21 cellular contexts compared by ENCODE assay signal in genomic region chr10:36759111-36759805, GRCh38.
A peak's percentile ranks its signal among the peaks of the same experiment; 100 is the strongest.
DNase-seq lines count a peak whose midpoint lies in the region; ATAC-seq, FAIRE-seq and TF ChIP-seq lines count a peak whose summit lies in the region.
"Had no signal": no experiment of that assay in that cellular context is flagged by ENCODE, and none has a peak within 500 bp of the region (broad histone marks: within the 10 kb centered on the region; RNA-seq: fewer than 3 reads in every experiment).

No MANE protein-coding gene starts in this region.

- H3K27ac Mint-ChIP-seq in T-helper 2 cell treated with Interferon-gamma antibody and Interleukin-4, amounts not matched to agents 5 μg/mL and 100 μg/mL, for 36 hours: no peak overlapping the region
- H3K27ac Mint-ChIP-seq: activated CD4-positive, alpha-beta memory T cell treated with anti-CD3 and anti-CD28 coated beads for 36 hours; activated T-helper 17 cell treated with anti-CD3 and anti-CD28 coated beads, Interleukin-2, amount 50 U/mL, for 72 hours; CD8-positive, alpha-beta memory T cell; effector memory CD8-positive, alpha-beta T cell had no signal

- H3K27me3 Mint-ChIP-seq in T-helper 2 cell treated with Interferon-gamma antibody and Interleukin-4, amounts not matched to agents 5 μg/mL and 100 μg/mL, for 36 hours (ENCODE audit: low read depth): no peaks in the 10 kb centered on the region
- H3K27me3 Mint-ChIP-seq: activated CD4-positive, alpha-beta memory T cell treated with anti-CD3 and anti-CD28 coated beads for 36 hours; activated T-helper 17 cell treated with anti-CD3 and anti-CD28 coated beads, Interleukin-2, amount 50 U/mL, for 72 hours; CD8-positive, alpha-beta memory T cell; effector memory CD8-positive, alpha-beta T cell had no signal

- no peak overlapping the region for H2BK5ac ChIP-seq in mesenchymal stem cell (ENCODE audit: low read depth, low read length, poor library complexity, severe bottlenecking)

- H2AFZ ChIP-seq in mesenchymal stem cell (ENCODE audit: low read depth, low read length): no peak overlapping the region

- no peaks in the 10 kb centered on the region for H3K27me3 ChIP-seq in bronchial epithelial cell (ENCODE audit: control insufficient read depth, insufficient read depth, low read length)
- H3K27me3 ChIP-seq in mesenchymal stem cell (ENCODE audit: control insufficient read depth in 1 of 2, insufficient read depth in 1 of 2, low read length in 2 of 2): no peaks in the 10 kb centered on the region
- no peaks in the 10 kb centered on the region for H3K27me3 ChIP-seq in sigmoid colon
- H3K27me3 ChIP-seq: ascending aorta, upper lobe of left lung had no signal

- H3K36me3 ChIP-seq in bronchial epithelial cell (ENCODE audit: control insufficient read depth, insufficient read depth, low read length) (no peaks in the 10 kb centered on the region), mesenchymal stem cell (ENCODE audit: control insufficient read depth in 1 of 2, insufficient read depth in 2 of 2, low read depth in 1 of 2, low read length in 2 of 2) (no peaks in the 10 kb centered on the region), sigmoid colon (no peaks in the 10 kb centered on the region)
- H3K36me3 ChIP-seq: ascending aorta, upper lobe of left lung had no signal

- no peak overlapping the region for H2BK15ac ChIP-seq in mesenchymal stem cell (ENCODE audit: low read depth, poor library complexity, severe bottlenecking)

- no peak for TF ChIP-seq EP300 in sigmoid colon (IDR thresholded peaks at IDR 0.05)

- TF ChIP-seq POLR2A in sigmoid colon (IDR thresholded peaks at IDR 0.05): no peak

- H2BK12ac ChIP-seq in mesenchymal stem cell (ENCODE audit: low read length in 2 of 2): peak overlapping the region in 1 of 2 experiments; percentile 15

- no peak overlapping the region for H2AK5ac ChIP-seq in mesenchymal stem cell (ENCODE audit: low read length, severe bottlenecking)

- intact Hi-C loops in head of caudate nucleus (cut with DNase I): no loop called here
- intact Hi-C loops in sigmoid colon (cut with DNase I): no loop called here

- 71% methylated on average over 2 of the region's 4 CpGs for WGBS in mesenchymal stem cell
- WGBS in sigmoid colon, 2 donors: 55 to 68% methylated on average over 4 of the region's 4 CpGs

- H3K4me1 Mint-ChIP-seq in T-helper 2 cell treated with Interferon-gamma antibody and Interleukin-4, amounts not matched to agents 5 μg/mL and 100 μg/mL, for 36 hours (ENCODE audit: low read depth): no peaks in the 10 kb centered on the region
- H3K4me1 Mint-ChIP-seq: activated T-helper 17 cell treated with anti-CD3 and anti-CD28 coated beads, Interleukin-2, amount 50 U/mL, for 72 hours; CD8-positive, alpha-beta memory T cell had no signal

- no peak for FAIRE-seq in bronchial epithelial cell (lab: Jason Lieb, UNC)
- FAIRE-seq: keratinocyte had no signal

- H3K23ac ChIP-seq in mesenchymal stem cell (ENCODE audit: low read length in 2 of 2): no peak overlapping the region

- no peaks in the 10 kb centered on the region for H3K4me1 ChIP-seq in mesenchymal stem cell (ENCODE audit: control insufficient read depth, insufficient read depth, low read depth, low read length)
- peaks cover 0 to 8% (median 0%) of the 10 kb centered on the region in 4 donors for H3K4me1 ChIP-seq in sigmoid colon
- H3K4me1 ChIP-seq: ascending aorta, upper lobe of left lung had no signal

- no peaks in the 10 kb centered on the region for H3K9me3 ChIP-seq in mesenchymal stem cell (ENCODE audit: control insufficient read depth, low read length)
- no peaks in the 10 kb centered on the region for H3K9me3 ChIP-seq in sigmoid colon
- H3K9me3 ChIP-seq: ascending aorta, upper lobe of left lung had no signal

- H3K4me2 ChIP-seq in mesenchymal stem cell (ENCODE audit: low read length, poor library complexity, severe bottlenecking): no peak overlapping the region

- TF ChIP-seq CTCF in AG09319 (IDR thresholded peaks at IDR 0.05; ENCODE audit: low read depth, low read length) (no peak), bronchial epithelial cell (IDR thresholded peaks at IDR 0.05; ENCODE audit: insufficient read depth, low read length, severe bottlenecking) (no peak), sigmoid colon (IDR thresholded peaks at IDR 0.05) (no peak)

- H3K4ac ChIP-seq in mesenchymal stem cell (ENCODE audit: low read depth in 1 of 2, low read length in 2 of 2): no peak overlapping the region

- H4K8ac ChIP-seq in mesenchymal stem cell (ENCODE audit: low read length): no peak overlapping the region

- no peaks in the 10 kb centered on the region for H3K79me1 ChIP-seq in mesenchymal stem cell (replicated peaks; ENCODE audit: low read length, poor library complexity, severe bottlenecking)

- no peak overlapping the region for H2BK120ac ChIP-seq in mesenchymal stem cell (ENCODE audit: low read depth, low read length)

- no peak overlapping the region for H3K18ac ChIP-seq in mesenchymal stem cell (ENCODE audit: low read depth in 1 of 2, low read length in 2 of 2)

- H4K91ac ChIP-seq in mesenchymal stem cell (ENCODE audit: low read length): no peak overlapping the region

- peaks cover 14% of the 10 kb centered on the region for H3K9me3 Mint-ChIP-seq in T-helper 2 cell treated with Interferon-gamma antibody and Interleukin-4, amounts not matched to agents 5 μg/mL and 100 μg/mL, for 36 hours

- H3K4me3 Mint-ChIP-seq in T-helper 2 cell treated with Interferon-gamma antibody and Interleukin-4, amounts not matched to agents 5 μg/mL and 100 μg/mL, for 36 hours: no peak overlapping the region
- H3K4me3 Mint-ChIP-seq: activated CD4-positive, alpha-beta memory T cell treated with anti-CD3 and anti-CD28 coated beads for 36 hours; activated T-helper 17 cell treated with anti-CD3 and anti-CD28 coated beads, Interleukin-2, amount 50 U/mL, for 72 hours; CD8-positive, alpha-beta memory T cell; effector memory CD8-positive, alpha-beta T cell had no signal

- H3K36me3 Mint-ChIP-seq in T-helper 2 cell treated with Interferon-gamma antibody and Interleukin-4, amounts not matched to agents 5 μg/mL and 100 μg/mL, for 36 hours (ENCODE audit: low read depth): no peaks in the 10 kb centered on the region
- H3K36me3 Mint-ChIP-seq: activated CD4-positive, alpha-beta memory T cell treated with anti-CD3 and anti-CD28 coated beads for 36 hours; CD8-positive, alpha-beta memory T cell had no signal

- H3K4me3 ChIP-seq in bronchial epithelial cell (ENCODE audit: low read depth, low read length) (no peak overlapping the region), mesenchymal stem cell (ENCODE audit: insufficient read depth in 1 of 2, low read depth in 1 of 2, low read length in 2 of 2) (no peak overlapping the region), sigmoid colon (no peak overlapping the region)
- H3K4me3 ChIP-seq: ascending aorta, upper lobe of left lung had no signal

- DNase-seq in AG09319 (ENCODE audit: extremely low read depth, low read depth) (peak; percentile 56), LHCN-M2 (ENCODE audit: low read depth) (peak; percentile 86), bronchial epithelial cell (ENCODE audit: low read depth) (peak; percentile 70), mesenchymal stem cell (peak; percentile 57), head of caudate nucleus (no peak), sigmoid colon (no peak)
- no peak for DNase-seq in T-helper 2 cell treated with Interferon-gamma antibody and Interleukin-4, amounts not matched to agents 5 μg/mL and 100 μg/mL, for 36 hours (ENCODE audit: low spot score)
- DNase-seq: activated CD4-positive, alpha-beta memory T cell treated with anti-CD3 and anti-CD28 coated beads for 36 hours; CD8-positive, alpha-beta memory T cell; effector memory CD8-positive, alpha-beta T cell; glutamatergic neuron; GOT3; Karpas-422; NCI-H2029; NCI-H82; Right ventricle myocardium superior; upper lobe of left lung had no signal

- no peak for ATAC-seq in HG02623 (IDR thresholded peaks at IDR 0.05; ENCODE audit: unreplicated experiment)
- ATAC-seq: activated T-helper 17 cell treated with anti-CD3 and anti-CD28 coated beads, Interleukin-2, amount 50 U/mL, for 72 hours; effector memory CD8-positive, alpha-beta T cell had no signal

- H3K27ac ChIP-seq in mesenchymal stem cell (ENCODE audit: low read length, poor library complexity, severe bottlenecking) (no peak overlapping the region), sigmoid colon (no peak overlapping the region)
- H3K27ac ChIP-seq: ascending aorta, upper lobe of left lung had no signal

- H3K9ac ChIP-seq in mesenchymal stem cell (ENCODE audit: low read length): no peak overlapping the region

- no peak overlapping the region for H3K14ac ChIP-seq in mesenchymal stem cell (ENCODE audit: low read length in 2 of 2)

Comparison
In these comparisons a context has a peak if more than half of its experiments do, and no peak if none do; other contexts are left out.
1. DNase-seq: peak in AG09319 (single experiment), LHCN-M2 (single experiment), bronchial epithelial cell (single experiment) and mesenchymal stem cell (single experiment); none in T-helper 2 cell treated with Interferon-gamma antibody and Interleukin-4, amounts not matched to agents 5 μg/mL and 100 μg/mL, for 36 hours (single experiment), head of caudate nucleus (0 of 42) and sigmoid colon (single experiment).